In the genomic region with DNA sequence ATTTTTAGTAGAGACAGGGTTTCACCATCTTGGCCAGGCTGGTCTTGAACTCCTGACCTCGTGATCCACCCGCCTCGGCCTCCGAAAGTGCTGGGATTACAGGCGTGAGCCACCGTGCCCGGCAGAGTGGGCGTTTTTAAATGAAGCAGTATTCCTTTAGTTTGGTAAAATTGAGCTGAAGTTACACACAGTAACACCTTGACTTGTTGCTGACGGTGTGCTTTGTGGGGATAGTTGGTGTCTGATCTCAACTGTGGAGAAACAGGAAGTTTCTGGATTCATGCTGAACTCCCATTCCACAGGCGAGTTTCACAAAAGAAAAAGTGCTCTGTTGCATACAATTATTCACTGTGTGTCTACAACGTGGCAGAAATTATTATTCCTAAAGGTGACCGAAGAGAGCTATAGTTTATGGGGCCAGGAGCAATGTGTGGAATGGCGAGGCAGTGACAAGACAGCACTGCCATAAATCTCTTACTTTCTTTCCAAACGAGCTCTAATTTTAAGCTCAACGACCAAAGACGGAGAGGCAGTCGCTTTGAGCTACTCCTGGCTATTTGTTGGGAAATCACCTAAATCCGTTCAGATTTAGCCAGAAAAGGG, we compare ENCODE assay signal across 8 cellular contexts. TPM values are rescaled to one million over a fixed set of nuclear protein-coding genes. Genes with fewer than 3 reads are reported as not detected.
DNase-seq lines count a peak whose midpoint lies in the region; ATAC-seq and TF ChIP-seq lines count a peak whose summit lies in the region.

No MANE protein-coding gene starts in this region.

- no peak for TF ChIP-seq CTCF in cardiac fibroblast (IDR thresholded peaks at IDR 0.05; ENCODE audit: low read depth, low read length)

- intact Hi-C loops in naive thymus-derived CD4-positive, alpha-beta T cell (cut with micrococcal nuclease), result loop anchor here in 1 of 2 donors (5.0 kb wide), 1 partner anchor 636 kb away; a partner anchor contains a TSS

- H3K4me1 ChIP-seq in CD4-positive, CD25-positive, alpha-beta regulatory T cell (ENCODE audit: control insufficient read depth, insufficient read depth, low read length, poor library complexity, severe bottlenecking), result peaks cover 22% of the 10 kb centered on the region
- peaks cover 11 to 13% of the 10 kb centered on the region in 2 donors for H3K4me1 ChIP-seq in naive thymus-derived CD4-positive, alpha-beta T cell (ENCODE audit: control insufficient read depth in 2 of 2, insufficient read depth in 2 of 2, low read length in 2 of 2)

- peak overlapping the region; percentile 83 to 96 (median 93) for H3K4me3 Mint-ChIP-seq in CD4-positive, CD25-positive, alpha-beta regulatory T cell
- H3K4me3 Mint-ChIP-seq in naive thymus-derived CD4-positive, alpha-beta T cell, result peak overlapping the region; percentile 85 to 97 (median 92)

- H3K27ac Mint-ChIP-seq in CD4-positive, CD25-positive, alpha-beta regulatory T cell, result peak overlapping the region; percentile 66 to 90 (median 89)
- peak overlapping the region in 8 of 9 donors; percentile 43 to 90 (median 84) for H3K27ac Mint-ChIP-seq in naive thymus-derived CD4-positive, alpha-beta T cell

- peaks cover 16% of the 10 kb centered on the region for H3K36me3 ChIP-seq in CD4-positive, CD25-positive, alpha-beta regulatory T cell (ENCODE audit: control insufficient read depth, insufficient read depth, low read length)
- peaks cover 1 to 5% (median 1%) of the 10 kb centered on the region in 3 experiments for H3K36me3 ChIP-seq in naive thymus-derived CD4-positive, alpha-beta T cell (ENCODE audit: control insufficient read depth in 2 of 3, insufficient read depth in 3 of 3, low read length in 3 of 3)

- H3K27ac ChIP-seq in CD4-positive, CD25-positive, alpha-beta regulatory T cell (ENCODE audit: insufficient read depth, low read length, poor library complexity, severe bottlenecking), result peak overlapping the region; percentile 42
- H3K27ac ChIP-seq in naive thymus-derived CD4-positive, alpha-beta T cell (ENCODE audit: low read depth, low read length), result peak overlapping the region; percentile 41

- CTCF ChIA-PET in naive thymus-derived CD4-positive, alpha-beta T cell (lab: Charles Lee), result interaction anchor here (0.5 to 1.1 kb wide), 2 partner anchors 11 to 642 kb away, joined by 3 to 6 read pairs; no protein-coding TSS in a partner anchor

- peaks cover 0 to 6% (median 0%) of the 10 kb centered on the region in 7 donors for H3K9me3 Mint-ChIP-seq in CD4-positive, CD25-positive, alpha-beta regulatory T cell
- peaks cover 0 to 9% (median 0%) of the 10 kb centered on the region in 11 donors for H3K9me3 Mint-ChIP-seq in naive thymus-derived CD4-positive, alpha-beta T cell

- H3K4me1 Mint-ChIP-seq in CD4-positive, CD25-positive, alpha-beta regulatory T cell, result peaks cover 11 to 38% (median 27%) of the 10 kb centered on the region in 4 donors
- peaks cover 12 to 32% (median 26%) of the 10 kb centered on the region in 7 donors for H3K4me1 Mint-ChIP-seq in naive thymus-derived CD4-positive, alpha-beta T cell

- ATAC-seq in CD4-positive, CD25-positive, alpha-beta regulatory T cell (ENCODE audit: low read depth in 2 of 2), result no peak
- ATAC-seq in HG03064 (IDR thresholded peaks at IDR 0.05; ENCODE audit: low read depth, unreplicated experiment), result peak; percentile 8
- no peak for ATAC-seq in naive thymus-derived CD4-positive, alpha-beta T cell
- ATAC-seq in GM21526 (IDR thresholded peaks at IDR 0.05; ENCODE audit: low FRiP score, unreplicated experiment), result no peak

- peak overlapping the region; percentile 83 for H3K4me3 ChIP-seq in CD4-positive, CD25-positive, alpha-beta regulatory T cell (ENCODE audit: low read depth, low read length)
- peak overlapping the region; percentile 65 to 74 for H3K4me3 ChIP-seq in cardiac fibroblast (replicated peaks in 1 of 2; ENCODE audit: low read depth in 2 of 2, low read length in 2 of 2)
- peak overlapping the region; percentile 81 for H3K4me3 ChIP-seq in naive thymus-derived CD4-positive, alpha-beta T cell (ENCODE audit: low read length)

- peaks cover 5% of the 10 kb centered on the region for H3K36me3 Mint-ChIP-seq in CD4-positive, CD25-positive, alpha-beta regulatory T cell
- H3K36me3 Mint-ChIP-seq in naive thymus-derived CD4-positive, alpha-beta T cell, result peaks cover 0 to 9% (median 4%) of the 10 kb centered on the region in 5 donors

- no peaks in the 10 kb centered on the region for H3K9me3 ChIP-seq in CD4-positive, CD25-positive, alpha-beta regulatory T cell (ENCODE audit: control insufficient read depth in 2 of 2, low read length in 2 of 2)
- H3K9me3 ChIP-seq in naive thymus-derived CD4-positive, alpha-beta T cell (ENCODE audit: control insufficient read depth in 2 of 3, low read length in 3 of 3), result no peaks in the 10 kb centered on the region

- POLR2A ChIA-PET in naive thymus-derived CD4-positive, alpha-beta T cell (lab: Charles Lee), result interaction anchor here (0.5 to 0.7 kb wide), 2 partner anchors 69 to 642 kb away, joined by 3 read pairs; no protein-coding TSS in a partner anchor

- peaks cover 7% of the 10 kb centered on the region for H3K27me3 ChIP-seq in CD4-positive, CD25-positive, alpha-beta regulatory T cell (ENCODE audit: control insufficient read depth, insufficient read depth, low read length)
- peaks cover 0 to 3% of the 10 kb centered on the region in 2 donors for H3K27me3 ChIP-seq in naive thymus-derived CD4-positive, alpha-beta T cell (ENCODE audit: control insufficient read depth in 2 of 2, insufficient read depth in 2 of 2, low read length in 2 of 2)

- H3K27me3 Mint-ChIP-seq in CD4-positive, CD25-positive, alpha-beta regulatory T cell, result peaks cover 31% of the 10 kb centered on the region
- peaks cover 5 to 33% (median 10%) of the 10 kb centered on the region in 5 donors for H3K27me3 Mint-ChIP-seq in naive thymus-derived CD4-positive, alpha-beta T cell

- DNase-seq in CD4-positive, CD25-positive, alpha-beta regulatory T cell, result peak in 1 of 3 donors; percentile 24
- no peak for DNase-seq in cardiac fibroblast (ENCODE audit: low read depth in 2 of 2)
- DNase-seq in naive thymus-derived CD4-positive, alpha-beta T cell, result no peak
- DNase-seq in activated CD4-positive, CD25-positive, alpha-beta regulatory T cell treated with anti-CD3 and anti-CD28 coated beads, Interleukin-2, amount 50 U/mL, for 72 hours, result no peak
- no peak for DNase-seq in stimulated activated CD4-positive, alpha-beta T cell treated with anti-CD3 and anti-CD28 coated beads, Interleukin-2, amount 100 ng/mL, for 48 hours
- no peak for DNase-seq in superior temporal gyrus (ENCODE audit: extremely low spot score)

RNA-seq across cellular contexts. Expression of a gene that starts 0.5 kb away (rescaled TPM):
- 1.2 TPM for total RNA-seq in CD4-positive, CD25-positive, alpha-beta regulatory T cell
- under 1 TPM in 2 of 4 donors, not detected in 2; 0.19 to 0.56 TPM for polyA plus RNA-seq in CD4-positive, CD25-positive, alpha-beta regulatory T cell
- 1 to 10 TPM in 3 of 5 experiments, under 1 TPM in 2; 0.65 to 1.4 (median 1.1) TPM for total RNA-seq in naive thymus-derived CD4-positive, alpha-beta T cell
- polyA plus RNA-seq in naive thymus-derived CD4-positive, alpha-beta T cell, result under 1 TPM in 1 of 2 donors, not detected in 1; 0.74 TPM
